ENCODE assay signal across 1 cellular context in the genomic region with DNA sequence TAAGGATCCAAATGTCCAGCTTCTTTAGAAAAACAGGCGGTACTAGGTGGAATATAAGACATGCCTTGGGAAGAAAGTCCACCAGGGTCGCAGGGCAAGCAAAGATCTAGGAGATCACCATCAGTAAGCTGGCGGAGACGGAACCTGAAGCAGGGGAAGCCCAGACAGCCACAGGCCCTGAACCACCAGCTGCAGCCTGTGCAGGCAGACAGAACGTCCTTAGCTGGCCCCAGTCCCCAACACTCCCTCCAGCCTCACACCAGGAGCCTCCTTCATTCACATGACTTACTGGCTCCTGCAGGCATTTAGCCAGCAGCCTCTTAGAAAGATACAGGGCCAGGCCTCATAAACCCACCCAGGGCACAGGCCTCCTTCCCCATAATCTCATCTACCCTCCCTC.
TF ChIP-seq lines count a peak whose summit lies in the region.

No MANE protein-coding gene starts in this region.

TF ChIP-seq in IMR-90, 13 proteins besides CTCF, POLR2A, EP300 and RAD21 (continued from another document):
- TF ChIP-seq ELK1 (IDR thresholded peaks at IDR 0.05; ENCODE audit: borderline replicate concordance, low read depth, low read length) (no peak), FOS (IDR thresholded peaks at IDR 0.05; ENCODE audit: low read depth, low read length) (no peak), CHD1 (IDR thresholded peaks at IDR 0.05; ENCODE audit: low read depth, low read length) (no peak), BHLHE40 (IDR thresholded peaks at IDR 0.05; ENCODE audit: low read depth, low read length) (no peak), MAFK (IDR thresholded peaks at IDR 0.05; ENCODE audit: low read depth, low read length) (no peak), MXI1 (IDR thresholded peaks at IDR 0.05; ENCODE audit: borderline replicate concordance, low read depth, low read length) (no peak), USF2 (IDR thresholded peaks at IDR 0.05; ENCODE audit: low read depth, low read length) (no peak), RFX5 (IDR thresholded peaks at IDR 0.05; ENCODE audit: low read depth, low read length) (no peak), MAZ (IDR thresholded peaks at IDR 0.05; ENCODE audit: borderline replicate concordance, low read depth, low read length) (no peak), CEBPB (IDR thresholded peaks at IDR 0.05; ENCODE audit: low read depth, low read length) (no peak), RCOR1 (IDR thresholded peaks at IDR 0.05; ENCODE audit: insufficient replicate concordance, low read length) (no peak), NFE2L2 (IDR thresholded peaks at IDR 0.05; ENCODE audit: low read depth, low read length) (no peak)
